1 cellular context compared by ENCODE assay signal in genomic region chr9:104780796-104781395, GRCh38.
TF ChIP-seq lines count a peak whose summit lies in the region.

No MANE protein-coding gene starts in this region.

TF ChIP-seq in Ishikawa, 13 proteins besides CTCF, POLR2A, EP300 and RAD21 (continued from another document):
- no peak for TF ChIP-seq REST (IDR thresholded peaks at IDR 0.05; ENCODE audit: low read depth)
- TF ChIP-seq ZBTB7A (IDR thresholded peaks at IDR 0.05; ENCODE audit: low read depth), result no peak
- TF ChIP-seq TCF12 (IDR thresholded peaks at IDR 0.05; ENCODE audit: low read depth), result no peak
- TF ChIP-seq TAF1 (IDR thresholded peaks at IDR 0.05; ENCODE audit: low read depth), result no peak
- TF ChIP-seq USF1 (IDR thresholded peaks at IDR 0.05), result no peak
- no peak for TF ChIP-seq FOXM1 (IDR thresholded peaks at IDR 0.05; ENCODE audit: borderline replicate concordance, low read depth)
- TF ChIP-seq CREB1 (IDR thresholded peaks at IDR 0.05; ENCODE audit: low read depth), result no peak
- TF ChIP-seq NFIC (IDR thresholded peaks at IDR 0.05), result no peak
- TF ChIP-seq TEAD4 (IDR thresholded peaks at IDR 0.05), result no peak
- TF ChIP-seq CEBPB (IDR thresholded peaks at IDR 0.05), result no peak
